Comparison of ENCODE assay signal across 9 cellular contexts in the genomic region with DNA sequence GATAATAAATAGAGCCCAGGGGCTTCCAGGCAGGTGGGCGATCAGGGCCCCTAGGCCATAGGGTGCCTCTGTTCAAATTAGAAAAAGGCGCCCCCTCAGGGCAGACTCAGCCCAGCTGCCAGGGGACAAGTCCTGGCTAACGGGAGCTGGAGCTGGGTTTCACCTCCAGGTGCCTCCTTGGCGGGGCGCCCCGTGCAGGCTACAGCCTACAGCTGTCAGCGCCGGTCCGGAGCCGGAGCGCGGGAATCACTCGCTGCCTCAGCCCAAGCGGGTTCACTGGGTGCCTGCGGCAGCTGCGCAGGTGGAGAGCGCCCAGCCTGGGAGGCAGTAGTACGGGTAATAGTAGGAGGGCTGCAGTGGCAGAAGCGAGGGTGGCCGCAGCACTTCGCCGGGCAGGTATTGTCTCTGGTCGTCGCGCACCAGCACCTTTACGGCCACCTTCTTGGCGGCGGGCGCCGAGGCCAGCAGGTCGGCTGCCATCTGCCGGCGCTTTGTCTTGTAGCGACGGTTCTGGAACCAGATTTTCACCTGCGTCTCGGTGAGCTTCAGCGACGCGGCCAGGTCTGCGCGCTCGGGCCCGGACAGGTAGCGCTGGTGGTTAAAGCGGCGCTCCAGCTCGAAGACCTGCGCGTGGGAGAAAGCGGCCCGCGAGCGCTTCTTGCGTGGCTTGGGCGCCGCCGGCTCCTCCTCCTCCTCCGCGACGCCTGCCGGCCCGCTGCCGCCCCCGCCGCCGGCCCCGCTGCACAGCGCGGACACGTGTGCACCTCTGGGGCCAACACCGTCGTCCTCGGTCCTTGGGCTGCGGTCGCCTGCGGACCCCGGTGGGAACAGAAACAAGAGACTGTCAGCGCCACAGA. TPM values are rescaled to one million over a fixed set of nuclear protein-coding genes. Genes with fewer than 3 reads are reported as not detected.
A peak's percentile ranks its signal among the peaks of the same experiment; 100 is the strongest.
DNase-seq lines count a peak whose midpoint lies in the region; ATAC-seq, FAIRE-seq and TF ChIP-seq lines count a peak whose summit lies in the region.
"Had no signal": no experiment of that assay in that cellular context is flagged by ENCODE, and none has a peak within 500 bp of the region (broad histone marks: within the 10 kb centered on the region; RNA-seq: fewer than 3 reads in every experiment).

No MANE protein-coding gene starts in this region.

- TF ChIP-seq POLR2A in HepG2 (IDR thresholded peaks at IDR 0.05; ENCODE audit: insufficient read depth in 1 of 2, low read depth in 2 of 2, low read length in 2 of 2) = no peak

- in situ Hi-C loops in HepG2 (cut with HindIII; ENCODE audit: extremely low pct_ligation_motif_present, low pct_unique_long_range_greater_than_20kb) = no loop called here

- H3K79me2 ChIP-seq in HepG2 (ENCODE audit: insufficient read depth, low read length) = no peaks in the 10 kb centered on the region

- TF ChIP-seq CTCF in HepG2 (CRISPR knock-in tag; IDR thresholded peaks at IDR 0.05) = no peak

- H4K20me1 ChIP-seq in HepG2 (ENCODE audit: insufficient read depth, low read length) = 0 out of 2 replicates have a peak, but pooled peaks cover 2% of the 10 kb centered on the region

- no peak overlapping the region for H2AFZ ChIP-seq in HepG2 (ENCODE audit: low read length)

- CTCF ChIA-PET in CD4-positive, alpha-beta memory T cell (lab: Charles Lee; ENCODE audit: partially characterized antibody) = interaction anchor here (0.6 to 2.2 kb wide), 5 partner anchors 10 to 812 kb away, joined by 3 to 4 read pairs (median 3); no protein-coding TSS in a partner anchor
- CTCF ChIA-PET in HepG2 (lab: Yijun Ruan, JAX; ENCODE audit: low intra/inter-chr PET ratio, low total read pairs) = no interaction called here

- H3K27ac ChIP-seq in CD4-positive, alpha-beta memory T cell (ENCODE audit: low read depth, low read length) = no peak overlapping the region
- H3K27ac ChIP-seq in HepG2 (ENCODE audit: extremely low read length, insufficient read depth, low read length) = no peak overlapping the region
- H3K27ac ChIP-seq: HL-60 had no signal

- no peaks in the 10 kb centered on the region for H3K9me3 ChIP-seq in CD4-positive, alpha-beta memory T cell (ENCODE audit: control insufficient read depth in 1 of 2, low read length in 2 of 2)
- no peaks in the 10 kb centered on the region for H3K9me3 ChIP-seq in HepG2 (ENCODE audit: low read length)

- no peak overlapping the region for H3K4me2 ChIP-seq in HepG2 (ENCODE audit: low read depth, low read length)

- peaks cover 0 to 34% (median 26%) of the 10 kb centered on the region in 8 donors for H3K9me3 Mint-ChIP-seq in CD4-positive, alpha-beta memory T cell
- H3K9me3 Mint-ChIP-seq in activated naive CD8-positive, alpha-beta T cell treated with anti-CD3 and anti-CD28 coated beads, Interleukin-2, amount 10 ng/mL, durations not matched to agents 7 days and 5 days = peaks cover 6% of the 10 kb centered on the region

- no TSS peak for BruUV-seq in HepG2 (replicated peaks; lab: Mats Ljungman, UMichigan)

- POLR2A ChIA-PET in CD4-positive, alpha-beta memory T cell (lab: Charles Lee; ENCODE audit: partially characterized antibody) = no interaction called here
- POLR2A ChIA-PET in activated naive CD8-positive, alpha-beta T cell treated with anti-CD3 and anti-CD28 coated beads, Interleukin-2, amount 10 ng/mL, durations not matched to agents 7 days and 5 days (lab: Charles Lee) = interaction anchor here (0.8 kb wide), 1 partner anchor 10 kb away, joined by 3 read pairs; no protein-coding TSS in a partner anchor
- POLR2A ChIA-PET in HepG2 (lab: Yijun Ruan, JAX) = no interaction called here

- no peak for TF ChIP-seq RAD21 in HepG2 (CRISPR knock-in tag; IDR thresholded peaks at IDR 0.05)

- H3K4me3 ChIP-seq in CD4-positive, alpha-beta memory T cell (ENCODE audit: low read length in 2 of 2) = no peak overlapping the region
- no peak overlapping the region for H3K4me3 ChIP-seq in HepG2 (replicated peaks in 1 of 3; ENCODE audit: insufficient read depth in 1 of 3, low read depth in 2 of 3, low read length in 3 of 3)

- WGBS in HepG2 (ENCODE audit: low lambda C conversion rate) = 93% methylated on average over 52 of the region's 79 CpGs

- DNase-seq in CD4-positive, alpha-beta memory T cell = no peak
- DNase-seq in activated naive CD8-positive, alpha-beta T cell treated with anti-CD3 and anti-CD28 coated beads, Interleukin-2, amount 10 ng/mL, durations not matched to agents 7 days and 5 days = peak; percentile 68
- DNase-seq in HepG2 (ENCODE audit: low spot score) (no peak), EL (no peak), GM19239 (ENCODE audit: insufficient read length, low spot score) (no peak), RCC 7860 (ENCODE audit: low spot score) (no peak)

- peak overlapping the region in 1 of 7 donors; percentile 77 for H3K27ac Mint-ChIP-seq in CD4-positive, alpha-beta memory T cell
- H3K27ac Mint-ChIP-seq in activated naive CD8-positive, alpha-beta T cell treated with anti-CD3 and anti-CD28 coated beads, Interleukin-2, amount 10 ng/mL, durations not matched to agents 7 days and 5 days = no peak overlapping the region

- H3K4me3 Mint-ChIP-seq in CD4-positive, alpha-beta memory T cell = peak overlapping the region; percentile 41 to 74 (median 55)
- H3K4me3 Mint-ChIP-seq in activated naive CD8-positive, alpha-beta T cell treated with anti-CD3 and anti-CD28 coated beads, Interleukin-2, amount 10 ng/mL, durations not matched to agents 7 days and 5 days = peak overlapping the region; percentile 10

- H3K27me3 ChIP-seq in CD4-positive, alpha-beta memory T cell (ENCODE audit: insufficient read depth, low read length) = peaks cover 77% of the 10 kb centered on the region
- H3K27me3 ChIP-seq in HepG2 (ENCODE audit: control insufficient read depth in 1 of 2, insufficient read depth in 2 of 2, low read length in 2 of 2) = peaks cover 7 to 58% of the 10 kb centered on the region in 2 experiments; a peak in 4 of 5 replicates

- FAIRE-seq in HepG2 (lab: Jason Lieb, UNC) (no peak), GM19239 (lab: Jason Lieb, UNC) (no peak), RCC 7860 (lab: Jason Lieb, UNC) (no peak)

- H3K9ac ChIP-seq in HepG2 (ENCODE audit: insufficient read depth, low read depth, low read length) = no peak overlapping the region

- peaks cover 18 to 69% (median 40%) of the 10 kb centered on the region in 4 donors for H3K4me1 Mint-ChIP-seq in CD4-positive, alpha-beta memory T cell
- H3K4me1 Mint-ChIP-seq in activated naive CD8-positive, alpha-beta T cell treated with anti-CD3 and anti-CD28 coated beads, Interleukin-2, amount 10 ng/mL, durations not matched to agents 7 days and 5 days = peaks cover 40% of the 10 kb centered on the region

- peaks cover 67% of the 10 kb centered on the region for H3K4me1 ChIP-seq in CD4-positive, alpha-beta memory T cell (ENCODE audit: insufficient read depth, low read length)
- peaks cover 28% of the 10 kb centered on the region for H3K4me1 ChIP-seq in HepG2 (ENCODE audit: insufficient read depth, low read length)

- peak; percentile 36 for ATAC-seq in GM21723 (IDR thresholded peaks at IDR 0.05; ENCODE audit: unreplicated experiment)
- no peak for ATAC-seq in activated naive CD8-positive, alpha-beta T cell treated with anti-CD3 and anti-CD28 coated beads, Interleukin-2, amount 10 ng/mL, durations not matched to agents 7 days and 5 days (ENCODE audit: low read depth)
- ATAC-seq in HepG2 = no peak
- ATAC-seq in HG03159 (IDR thresholded peaks at IDR 0.05; ENCODE audit: unreplicated experiment) = no peak

- H3K36me3 Mint-ChIP-seq in CD4-positive, alpha-beta memory T cell = peaks cover 2 to 3% of the 10 kb centered on the region in 2 donors
- peaks cover 3% of the 10 kb centered on the region for H3K36me3 Mint-ChIP-seq in activated naive CD8-positive, alpha-beta T cell treated with anti-CD3 and anti-CD28 coated beads, Interleukin-2, amount 10 ng/mL, durations not matched to agents 7 days and 5 days

- TF ChIP-seq EP300 in HepG2 (IDR thresholded peaks at IDR 0.05; ENCODE audit: low read depth in 2 of 2, low read length in 2 of 2) = no peak
- TF ChIP-seq EP300 in HepG2 (CRISPR knock-in tag; IDR thresholded peaks at IDR 0.05; ENCODE audit: borderline replicate concordance) = no peak

- H3K27me3 Mint-ChIP-seq in CD4-positive, alpha-beta memory T cell = peaks cover 62 to 66% of the 10 kb centered on the region in 2 donors
- peaks cover 88% of the 10 kb centered on the region for H3K27me3 Mint-ChIP-seq in activated naive CD8-positive, alpha-beta T cell treated with anti-CD3 and anti-CD28 coated beads, Interleukin-2, amount 10 ng/mL, durations not matched to agents 7 days and 5 days

- H3K36me3 ChIP-seq in CD4-positive, alpha-beta memory T cell (ENCODE audit: insufficient read depth, low read length) = no peaks in the 10 kb centered on the region
- no peaks in the 10 kb centered on the region for H3K36me3 ChIP-seq in HepG2 (replicated peaks in 1 of 2; ENCODE audit: control insufficient read depth in 1 of 2, insufficient read depth in 2 of 2, low read length in 2 of 2)

- intact Hi-C loops in CD4-positive, alpha-beta memory T cell (cut with micrococcal nuclease) = no loop called here
- intact Hi-C loops in HepG2 (cut with micrococcal nuclease; ENCODE audit: unreplicated experiment) = loop anchor here (10.0 kb wide), 1 partner anchor 417 kb away; no protein-coding TSS in a partner anchor

RNA-seq across cellular contexts. Expression of a gene that starts 2.4 kb away (rescaled TPM):
- total RNA-seq in CD4-positive, alpha-beta memory T cell = not detected
- polyA plus RNA-seq in CD4-positive, alpha-beta memory T cell = not detected
- total RNA-seq in activated naive CD8-positive, alpha-beta T cell treated with anti-CD3 and anti-CD28 coated beads, Interleukin-2, amount 10 ng/mL, durations not matched to agents 7 days and 5 days = not detected
- 0.07 and 0.13 TPM in 2 replicates for total RNA-seq in HepG2 (2016; rRNA removed; fragmentation: Illumina TruSeq; extraction: Trizol)
- total RNA-seq in HepG2 (2016; cell fraction: cytosol; rRNA removed; fragmentation: Illumina TruSeq; extraction: Trizol; ENCODE audit: low read depth) = not detected in 2 replicates
- total RNA-seq in HepG2 (2016; cell fraction: insoluble cytoplasmic fraction; rRNA removed; fragmentation: Illumina TruSeq; extraction: Trizol) = 0.22 TPM in 1 of 2 replicates, not detected in the other
- 0.06 and 0.07 TPM in 2 replicates for total RNA-seq in HepG2 (2016; cell fraction: membrane; rRNA removed; fragmentation: Illumina TruSeq; extraction: Trizol)
- total RNA-seq in HepG2 (2016; cell fraction: nucleus; rRNA removed; fragmentation: Illumina TruSeq; extraction: Trizol) = 0.16 TPM in 1 of 2 replicates, not detected in the other
- 0.07 and 0.12 TPM in 2 replicates for polyA plus RNA-seq in HepG2 (2011; rRNA removed)
- polyA plus RNA-seq in HepG2 (2011; cell fraction: cytosol; rRNA removed) = 0.05 and 0.08 TPM in 2 replicates
- 0.29 and 0.33 TPM in 2 replicates for polyA plus RNA-seq in HepG2 (2011; cell fraction: nucleus; rRNA removed)
- 0.04 and 0.07 TPM in 2 replicates for polyA plus RNA-seq in HepG2 (2012)
- not detected in 2 replicates for polyA plus RNA-seq in HepG2 (2016; cell fraction: cytosol; fragmentation: Illumina TruSeq; extraction: Trizol; ENCODE audit: low read depth)
- polyA plus RNA-seq in HepG2 (2016; cell fraction: insoluble cytoplasmic fraction; fragmentation: Illumina TruSeq; extraction: Trizol; ENCODE audit: low read depth) = not detected in 2 replicates
- polyA plus RNA-seq in HepG2 (2016; cell fraction: membrane; fragmentation: Illumina TruSeq; extraction: Trizol; ENCODE audit: low read depth) = not detected in 2 replicates
- 0.27 TPM in 1 of 2 replicates, not detected in the other for polyA plus RNA-seq in HepG2 (2016; cell fraction: nucleus; fragmentation: Illumina TruSeq; extraction: Trizol; ENCODE audit: insufficient read depth, low read depth)
- 0.05 and 0.18 TPM in 2 replicates for polyA minus RNA-seq in HepG2 (2011; rRNA and poly(A)+ RNA removed; ENCODE audit: low replicate concordance)
- polyA minus RNA-seq in HepG2 (2011; cell fraction: cytosol; rRNA and poly(A)+ RNA removed) = not detected in 2 replicates
- 0.13 TPM in 1 of 2 replicates, not detected in the other for polyA minus RNA-seq in HepG2 (2011; cell fraction: nucleus; rRNA and poly(A)+ RNA removed)

RNA-seq across cellular contexts. Expression of a gene that starts 57.8 kb away (rescaled TPM):
- 10 to 100 TPM; 13.3 to 14.0 TPM for total RNA-seq in CD4-positive, alpha-beta memory T cell
- polyA plus RNA-seq in CD4-positive, alpha-beta memory T cell = 10 to 100 TPM; 17.8 to 20.6 TPM
- 10 to 100 TPM; 16.4 to 18.5 TPM for total RNA-seq in activated naive CD8-positive, alpha-beta T cell treated with anti-CD3 and anti-CD28 coated beads, Interleukin-2, amount 10 ng/mL, durations not matched to agents 7 days and 5 days
- 18.2 and 20.9 TPM in 2 replicates for total RNA-seq in HepG2 (2016; rRNA removed; fragmentation: Illumina TruSeq; extraction: Trizol)
- total RNA-seq in HepG2 (2016; cell fraction: cytosol; rRNA removed; fragmentation: Illumina TruSeq; extraction: Trizol; ENCODE audit: low read depth) = 10.2 and 13.2 TPM in 2 replicates
- 18.2 and 18.8 TPM in 2 replicates for total RNA-seq in HepG2 (2016; cell fraction: insoluble cytoplasmic fraction; rRNA removed; fragmentation: Illumina TruSeq; extraction: Trizol)
- total RNA-seq in HepG2 (2016; cell fraction: membrane; rRNA removed; fragmentation: Illumina TruSeq; extraction: Trizol) = 23.4 and 23.7 TPM in 2 replicates
- total RNA-seq in HepG2 (2016; cell fraction: nucleus; rRNA removed; fragmentation: Illumina TruSeq; extraction: Trizol) = 28.8 and 32.8 TPM in 2 replicates
- polyA plus RNA-seq in HepG2 (2011; rRNA removed) = 9.4 and 11.8 TPM in 2 replicates
- polyA plus RNA-seq in HepG2 (2011; cell fraction: cytosol; rRNA removed) = 6.1 and 9.1 TPM in 2 replicates
- polyA plus RNA-seq in HepG2 (2011; cell fraction: nucleus; rRNA removed) = 5.8 and 6.3 TPM in 2 replicates
- 9.1 and 9.7 TPM in 2 replicates for polyA plus RNA-seq in HepG2 (2012)
- 10.5 and 11.4 TPM in 2 replicates for polyA plus RNA-seq in HepG2 (2016; cell fraction: cytosol; fragmentation: Illumina TruSeq; extraction: Trizol; ENCODE audit: low read depth)
- polyA plus RNA-seq in HepG2 (2016; cell fraction: insoluble cytoplasmic fraction; fragmentation: Illumina TruSeq; extraction: Trizol; ENCODE audit: low read depth) = 20.2 and 24.7 TPM in 2 replicates
- 17.6 and 17.9 TPM in 2 replicates for polyA plus RNA-seq in HepG2 (2016; cell fraction: membrane; fragmentation: Illumina TruSeq; extraction: Trizol; ENCODE audit: low read depth)
- polyA plus RNA-seq in HepG2 (2016; cell fraction: nucleus; fragmentation: Illumina TruSeq; extraction: Trizol; ENCODE audit: insufficient read depth, low read depth) = 17.4 and 20.1 TPM in 2 replicates
- polyA minus RNA-seq in HepG2 (2011; rRNA and poly(A)+ RNA removed; ENCODE audit: low replicate concordance) = 6.0 and 7.7 TPM in 2 replicates
- 4.1 and 5.9 TPM in 2 replicates for polyA minus RNA-seq in HepG2 (2011; cell fraction: cytosol; rRNA and poly(A)+ RNA removed)
- 39.0 and 45.6 TPM in 2 replicates for polyA minus RNA-seq in HepG2 (2011; cell fraction: nucleus; rRNA and poly(A)+ RNA removed)
